ENCODE assay signal across 24 cellular contexts in genomic region chr19:39641773-39642172, GRCh38. TPM values are rescaled to one million over a fixed set of nuclear protein-coding genes. Genes with fewer than 3 reads are reported as not detected.
DNase-seq lines count a peak whose midpoint lies in the region; ATAC-seq and TF ChIP-seq lines count a peak whose summit lies in the region.
"Had no signal": no experiment of that assay in that cellular context is flagged by ENCODE, and none has a peak within 500 bp of the region (broad histone marks: within the 10 kb centered on the region; RNA-seq: fewer than 3 reads in every experiment).

No MANE protein-coding gene starts in this region.

- peak; percentile 42 for DNase-seq in COLO668 (lab: John Stamatoyannopoulos, UW; ENCODE audit: unreplicated experiment)
- peak in 2 of 4 donors; percentile 30 to 32 for DNase-seq in body of pancreas
- no peak for DNase-seq in lower lobe of right lung
- DNase-seq in pons (ENCODE audit: low spot score): no peak
- DNase-seq in NCI-H2029 (lab: John Stamatoyannopoulos, UW): no peak
- DNase-seq in Right ventricle myocardium inferior (ENCODE audit: missing footprints): no peak
- DNase-seq: CD4-positive, CD25-positive, alpha-beta regulatory T cell; COR-L47; KG1; NCI-H1092; NCI-H1436 treated with DMSO at 0.1 percent for 48 hours; NCI-H1930; NCI-H226; NCI-H510A treated with DMSO at 0.1 percent for 48 hours; NCI-H82; RPMI8226; SHP77 treated with DMSO at 0.1 percent for 48 hours had no signal

- H3K27ac ChIP-seq in body of pancreas (no peak overlapping the region), lower lobe of right lung (no peak overlapping the region)
- H3K27ac ChIP-seq: HL-60, SK-N-MC had no signal

- intact Hi-C loops in body of pancreas (cut with DNase I) (no loop called here), lower lobe of right lung (cut with DNase I) (no loop called here), Right ventricle myocardium inferior (cut with DNase I) (no loop called here)

- no peaks in the 10 kb centered on the region for H3K36me3 ChIP-seq in body of pancreas (replicated peaks in 1 of 2; ENCODE audit: insufficient read depth in 1 of 2, low read depth in 2 of 2)
- no peaks in the 10 kb centered on the region for H3K36me3 ChIP-seq in lower lobe of right lung

- ATAC-seq in GM18861 (IDR thresholded peaks at IDR 0.05; ENCODE audit: unreplicated experiment): peak; percentile 45
- ATAC-seq in body of pancreas: peak; percentile 40
- ATAC-seq in lower lobe of right lung: peak; percentile 76
- no peak for ATAC-seq in GM21526 (IDR thresholded peaks at IDR 0.05; ENCODE audit: low FRiP score, unreplicated experiment)
- no peak for ATAC-seq in Right ventricle myocardium inferior

- H3K27me3 ChIP-seq in body of pancreas: no peaks in the 10 kb centered on the region
- H3K27me3 ChIP-seq in lower lobe of right lung (ENCODE audit: low read depth): peaks cover 3% of the 10 kb centered on the region

- TF ChIP-seq CTCF in body of pancreas (IDR thresholded peaks at IDR 0.05) (no peak), lower lobe of right lung (IDR thresholded peaks at IDR 0.05) (no peak)

- H3K4me3 ChIP-seq in body of pancreas: no peak overlapping the region
- H3K4me3 ChIP-seq in lower lobe of right lung: no peak overlapping the region
- H3K4me3 ChIP-seq: SK-N-MC had no signal

- no peaks in the 10 kb centered on the region for H3K9me3 ChIP-seq in body of pancreas
- no peaks in the 10 kb centered on the region for H3K9me3 ChIP-seq in lower lobe of right lung

- H3K4me1 ChIP-seq in body of pancreas (no peaks in the 10 kb centered on the region), lower lobe of right lung (no peaks in the 10 kb centered on the region)

- WGBS in body of pancreas, 2 donors: 4 to 17% methylated on average over 1 of the region's 1 CpG

- no peak for TF ChIP-seq POLR2A in body of pancreas (IDR thresholded peaks at IDR 0.05)

RNA-seq across cellular contexts. Expression of gene LGALS16, which starts 13.9 kb away (rescaled TPM):
- not detected for total RNA-seq in body of pancreas
- total RNA-seq in lower lobe of right lung: not detected
- total RNA-seq in Right ventricle myocardium inferior: not detected
- total RNA-seq: A673; CD4-positive, CD25-positive, alpha-beta regulatory T cell; Daoy; HT-29 had no signal

RNA-seq across cellular contexts. Expression of gene LGALS13, which starts 39.4 kb away (rescaled TPM):
- total RNA-seq in body of pancreas: not detected
- total RNA-seq in lower lobe of right lung: not detected
- total RNA-seq in Right ventricle myocardium inferior: not detected
- total RNA-seq: A673; CD4-positive, CD25-positive, alpha-beta regulatory T cell; Daoy; HT-29 had no signal

Comparison
In these comparisons a context has a peak if more than half of its experiments do, and no peak if none do; other contexts are left out.
1. ATAC-seq: peak in GM18861 (single experiment), body of pancreas (single experiment) and lower lobe of right lung (2 of 2); none in GM21526 (single experiment) and Right ventricle myocardium inferior (single experiment).